ENCODE assay signal across 16 cellular contexts in the genomic region with DNA sequence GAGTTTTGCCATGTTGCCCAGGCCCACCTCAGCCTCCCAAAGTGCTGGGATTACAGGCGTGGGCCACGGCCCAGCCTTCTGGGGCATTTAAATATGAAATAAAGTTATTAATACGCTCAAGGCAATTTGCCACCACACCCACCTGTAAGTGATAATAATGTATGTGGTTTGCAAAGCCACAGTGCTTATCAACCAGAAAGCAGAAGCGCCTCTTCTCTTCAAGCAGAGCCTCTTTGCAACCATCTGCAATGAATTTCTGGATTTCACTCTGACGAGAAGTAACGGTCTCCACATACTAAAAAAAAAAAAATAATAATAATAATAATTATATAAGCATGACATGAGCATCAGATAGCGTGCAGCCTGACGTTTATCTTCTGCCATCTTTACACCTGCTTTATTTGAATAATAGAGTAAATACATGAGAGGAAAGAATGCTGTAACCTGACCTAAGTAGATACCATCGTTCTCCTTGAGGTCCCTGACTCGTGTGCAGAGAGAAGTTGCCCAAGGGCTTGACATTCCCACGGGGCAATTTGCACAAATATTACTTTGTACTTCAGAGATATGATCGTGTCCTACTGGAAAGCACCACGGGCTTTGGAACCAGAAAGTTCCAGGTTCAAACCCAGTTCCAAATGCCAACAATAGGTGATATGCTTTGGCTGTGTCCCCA. TPM values are rescaled to one million over a fixed set of nuclear protein-coding genes. Genes with fewer than 3 reads are reported as not detected.
DNase-seq lines count a peak whose midpoint lies in the region; ATAC-seq and TF ChIP-seq lines count a peak whose summit lies in the region.
"Had no signal": no experiment of that assay in that cellular context is flagged by ENCODE, and none has a peak within 500 bp of the region (broad histone marks: within the 10 kb centered on the region; RNA-seq: fewer than 3 reads in every experiment).

No MANE protein-coding gene starts in this region.

- ATAC-seq in GM18511 (IDR thresholded peaks at IDR 0.05; ENCODE audit: unreplicated experiment) (peak; percentile 79), GM21619 (IDR thresholded peaks at IDR 0.05; ENCODE audit: unreplicated experiment) (peak; percentile 74), HG03342 (IDR thresholded peaks at IDR 0.05; ENCODE audit: unreplicated experiment) (peak; percentile 63)
- ATAC-seq: gastroesophageal sphincter, WTC11 had no signal

- no peak overlapping the region for H2BK120ac ChIP-seq in neuronal stem cell (ENCODE audit: low read depth, low read length)

- no peak for TF ChIP-seq CTCF in chondrocyte (IDR thresholded peaks at IDR 0.05)

- H3K9me3 ChIP-seq in neuronal stem cell (replicated peaks in 1 of 2; ENCODE audit: control insufficient read depth in 2 of 2, insufficient read depth in 1 of 2, low read depth in 1 of 2, low read length in 2 of 2): peaks cover 0 to 1% of the 10 kb centered on the region in 2 donors
- H3K9me3 ChIP-seq: gastroesophageal sphincter, tibial artery had no signal

- no peak overlapping the region for H3K4me3 Mint-ChIP-seq in chondrocyte (ENCODE audit: unreplicated experiment)
- no peak overlapping the region for H3K4me3 Mint-ChIP-seq in activated naive CD8-positive, alpha-beta T cell treated with anti-CD3 and anti-CD28 coated beads for 36 hours
- H3K4me3 Mint-ChIP-seq: WTC11 had no signal

- H3K9me3 Mint-ChIP-seq in chondrocyte (ENCODE audit: low read depth): no peaks in the 10 kb centered on the region
- H3K9me3 Mint-ChIP-seq in activated naive CD8-positive, alpha-beta T cell treated with anti-CD3 and anti-CD28 coated beads for 36 hours: peaks cover 2% of the 10 kb centered on the region

- no peak overlapping the region for H2BK5ac ChIP-seq in neuronal stem cell (ENCODE audit: low read length)

- WGBS in neuronal stem cell (ENCODE audit: extremely low coverage in 2 of 2, insufficient read length in 2 of 2, insufficient replicate concordance in 1 of 2), 2 donors: no CpG with 5 or more reads among the region's 13 CpGs

- H3K9ac ChIP-seq in neuronal stem cell (ENCODE audit: low read depth, low read length, poor library complexity): no peak overlapping the region

- no peak overlapping the region for H3K4me3 ChIP-seq in neuronal stem cell (ENCODE audit: low read length in 2 of 2)
- H3K4me3 ChIP-seq: gastroesophageal sphincter, tibial artery had no signal

- H4K8ac ChIP-seq in neuronal stem cell (ENCODE audit: low read depth, low read length): no peak overlapping the region

- no peak overlapping the region for H2AFZ ChIP-seq in neuronal stem cell (ENCODE audit: low read length)

- no peak overlapping the region for H2BK15ac ChIP-seq in neuronal stem cell (ENCODE audit: low read length)

- peaks cover 17% of the 10 kb centered on the region for H3K36me3 Mint-ChIP-seq in chondrocyte (ENCODE audit: low read depth)
- peaks cover 4% of the 10 kb centered on the region for H3K36me3 Mint-ChIP-seq in activated naive CD8-positive, alpha-beta T cell treated with anti-CD3 and anti-CD28 coated beads for 36 hours

- no peak overlapping the region for H3K27ac ChIP-seq in neuronal stem cell (replicated peaks; ENCODE audit: low read length)
- H3K27ac ChIP-seq: gastroesophageal sphincter, tibial artery had no signal

- no peak overlapping the region for H3K27ac Mint-ChIP-seq in chondrocyte (ENCODE audit: unreplicated experiment)
- no peak overlapping the region for H3K27ac Mint-ChIP-seq in activated naive CD8-positive, alpha-beta T cell treated with anti-CD3 and anti-CD28 coated beads for 36 hours
- H3K27ac Mint-ChIP-seq: progenitor cell of endocrine pancreas, WTC11 had no signal

- H3K18ac ChIP-seq in neuronal stem cell (ENCODE audit: low read length): no peak overlapping the region

- peaks cover 0 to 7% of the 10 kb centered on the region in 2 donors for H3K36me3 ChIP-seq in neuronal stem cell (replicated peaks in 1 of 2; ENCODE audit: control insufficient read depth in 2 of 2, insufficient read depth in 2 of 2, low read length in 2 of 2)
- H3K36me3 ChIP-seq: gastroesophageal sphincter had no signal

- no peaks in the 10 kb centered on the region for H3K4me1 Mint-ChIP-seq in chondrocyte (ENCODE audit: low read depth)
- H3K4me1 Mint-ChIP-seq in activated naive CD8-positive, alpha-beta T cell treated with anti-CD3 and anti-CD28 coated beads for 36 hours: no peaks in the 10 kb centered on the region
- H3K4me1 Mint-ChIP-seq: WTC11 had no signal

- no peak overlapping the region for H3K4ac ChIP-seq in neuronal stem cell (ENCODE audit: low read length)

- H2AK5ac ChIP-seq in neuronal stem cell (ENCODE audit: low read depth, low read length): no peak overlapping the region

- no peak overlapping the region for H4K91ac ChIP-seq in neuronal stem cell (ENCODE audit: low read depth, low read length, poor library complexity)

- no peaks in the 10 kb centered on the region for H3K27me3 ChIP-seq in neuronal stem cell (ENCODE audit: control insufficient read depth in 3 of 3, insufficient read depth in 3 of 3, low read depth in 1 of 3, low read length in 3 of 3)
- H3K27me3 ChIP-seq: gastroesophageal sphincter, tibial artery had no signal

- H3K4me1 ChIP-seq in neuronal stem cell (ENCODE audit: control insufficient read depth in 2 of 2, insufficient read depth in 1 of 2, low read depth in 1 of 2, low read length in 2 of 2): no peaks in the 10 kb centered on the region
- H3K4me1 ChIP-seq: gastroesophageal sphincter, tibial artery had no signal

- no peak overlapping the region for H3K14ac ChIP-seq in neuronal stem cell (ENCODE audit: low read length)

- H2BK12ac ChIP-seq in neuronal stem cell (ENCODE audit: low read length): no peak overlapping the region

- peak; percentile 21 for DNase-seq in chondrocyte (ENCODE audit: low spot score)
- no peak for DNase-seq in NOMO-1 (lab: John Stamatoyannopoulos, UW; ENCODE audit: unreplicated experiment in 2 of 2)
- no peak for DNase-seq in NCI-H748 (lab: John Stamatoyannopoulos, UW; ENCODE audit: unreplicated experiment)
- DNase-seq in neuronal stem cell (ENCODE audit: low spot score): no peak
- no peak for DNase-seq in activated naive CD8-positive, alpha-beta T cell treated with anti-CD3 and anti-CD28 coated beads for 36 hours
- DNase-seq: activated naive CD4-positive, alpha-beta T cell; Calu3; cortex of kidney; NCI-H2081; tibial artery had no signal

- no peak overlapping the region for H3K4me2 ChIP-seq in neuronal stem cell (ENCODE audit: insufficient read depth, low read length, poor library complexity, severe bottlenecking)

- H3K23ac ChIP-seq in neuronal stem cell (ENCODE audit: low read depth, low read length, poor library complexity): no peak overlapping the region

- no peaks in the 10 kb centered on the region for H3K79me1 ChIP-seq in neuronal stem cell (ENCODE audit: low read depth, low read length)

- no peaks in the 10 kb centered on the region for H3K27me3 Mint-ChIP-seq in chondrocyte (ENCODE audit: low read depth)
- H3K27me3 Mint-ChIP-seq in activated naive CD8-positive, alpha-beta T cell treated with anti-CD3 and anti-CD28 coated beads for 36 hours: no peaks in the 10 kb centered on the region
- H3K27me3 Mint-ChIP-seq: progenitor cell of endocrine pancreas had no signal

RNA-seq across cellular contexts. Expression of gene BRI3, which starts 34.0 kb away (rescaled TPM):
- 264 to 370 TPM (median 359 TPM) in 3 replicates for total RNA-seq in chondrocyte
- 197 TPM for polyA plus RNA-seq in neuronal stem cell (2013, experiment 1 of 2)
- polyA plus RNA-seq in neuronal stem cell (2013, experiment 2 of 2): 198 TPM
- 10 to 100 TPM; 51.3 to 52.3 TPM for total RNA-seq in activated naive CD8-positive, alpha-beta T cell treated with anti-CD3 and anti-CD28 coated beads for 36 hours
